In the genomic region with DNA sequence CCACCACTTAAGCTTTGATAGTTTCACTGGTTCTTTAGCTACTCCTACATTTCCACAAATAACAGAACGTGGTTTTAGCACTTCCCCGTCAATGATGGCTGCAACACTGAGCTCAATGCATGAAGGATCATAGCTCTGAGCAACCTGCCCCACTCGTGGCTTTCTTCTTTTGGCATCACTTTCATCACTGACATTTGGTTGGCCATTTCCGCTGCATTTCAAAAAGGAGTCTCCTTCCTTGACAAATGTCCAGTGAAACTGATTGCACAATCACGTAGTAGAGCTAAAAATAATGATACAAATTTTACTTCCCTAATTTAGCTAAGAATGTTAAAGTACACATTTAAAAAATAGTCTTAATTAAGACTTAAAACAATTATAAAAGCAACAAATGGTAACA, we compare ENCODE assay signal across 25 cellular contexts.
DNase-seq lines count a peak whose midpoint lies in the region; TF ChIP-seq lines count a peak whose summit lies in the region.
"Had no signal": no experiment of that assay in that cellular context is flagged by ENCODE, and none has a peak within 500 bp of the region (broad histone marks: within the 10 kb centered on the region; RNA-seq: fewer than 3 reads in every experiment).

No MANE protein-coding gene starts in this region.

- no peak for TF ChIP-seq POLR2A in sigmoid colon (IDR thresholded peaks at IDR 0.05)

- intact Hi-C loops in sigmoid colon (cut with DNase I), result no loop called here
- intact Hi-C loops in CD4-positive, alpha-beta memory T cell (cut with micrococcal nuclease), result no loop called here

- POLR2A ChIA-PET in CD4-positive, alpha-beta memory T cell (lab: Charles Lee; ENCODE audit: partially characterized antibody), result interaction anchor here (1.1 to 2.1 kb wide), 2 partner anchors 9 to 20 kb away, joined by 3 to 6 read pairs; no protein-coding TSS in a partner anchor

- no peaks in the 10 kb centered on the region for H4K20me1 ChIP-seq in neural progenitor cell (ENCODE audit: low read depth)

- H3K4me1 ChIP-seq in sigmoid colon, result no peaks in the 10 kb centered on the region
- peaks cover 15% of the 10 kb centered on the region for H3K4me1 ChIP-seq in neural progenitor cell
- peaks cover 28% of the 10 kb centered on the region for H3K4me1 ChIP-seq in CD4-positive, alpha-beta memory T cell (ENCODE audit: insufficient read depth, low read length)
- H3K4me1 ChIP-seq: vagina had no signal

- H3K9me3 ChIP-seq in sigmoid colon (no peaks in the 10 kb centered on the region), neural progenitor cell (ENCODE audit: low read depth) (no peaks in the 10 kb centered on the region)
- H3K9me3 ChIP-seq in CD4-positive, alpha-beta memory T cell (ENCODE audit: control insufficient read depth in 1 of 2, low read length in 2 of 2), result no peaks in the 10 kb centered on the region
- H3K9me3 ChIP-seq: vagina had no signal

- no peak overlapping the region for H3K27ac Mint-ChIP-seq in neural progenitor cell
- no peak overlapping the region for H3K27ac Mint-ChIP-seq in CD4-positive, alpha-beta memory T cell
- H3K27ac Mint-ChIP-seq: activated naive CD4-positive, alpha-beta T cell treated with anti-CD3 and anti-CD28 coated beads, Interleukin-2, amount 50 U/mL, for 72 hours; activated T-helper 17 cell treated with anti-CD3 and anti-CD28 coated beads, Interleukin-2, amount 50 U/mL, for 72 hours; GM23338; mesothelial cell of epicardium; progenitor cell of endocrine pancreas had no signal

- H2AFZ ChIP-seq in neural progenitor cell (replicated peaks), result no peak overlapping the region
- H2AFZ ChIP-seq: GM23338 had no signal

- H3K4me1 Mint-ChIP-seq in neural progenitor cell, result peaks cover 48% of the 10 kb centered on the region
- H3K4me1 Mint-ChIP-seq in CD4-positive, alpha-beta memory T cell, result peaks cover 15 to 40% (median 26%) of the 10 kb centered on the region in 4 donors

- peak; percentile 86 to 93 for DNase-seq in HL-60 (ENCODE audit: low read depth in 1 of 2, low spot score in 1 of 2)
- DNase-seq in NOMO-1 treated with dmso at 0.1 percent for 144 hours (lab: John Stamatoyannopoulos, UW; ENCODE audit: unreplicated experiment), result peak; percentile 84
- DNase-seq in globus pallidus (ENCODE audit: low spot score), result peak; percentile 60
- DNase-seq in sigmoid colon, result peak; percentile 60
- no peak for DNase-seq in neural progenitor cell (ENCODE audit: low spot score)
- DNase-seq in SW480 (ENCODE audit: low spot score), result no peak
- DNase-seq in CD4-positive, alpha-beta memory T cell, result no peak
- DNase-seq: activated CD4-positive, alpha-beta T cell treated with anti-CD3 and anti-CD28 coated beads for 48 hours; DMS79 treated with DMSO at 0.1 percent for 48 hours; left colon; NCI-H1694; NCI-H2171 treated with DMSO at 0.1 percent for 48 hours; NCI-H526 treated with DMSO at 0.1 percent for 48 hours; PC-3; Right ventricle myocardium superior; T-helper 1 cell had no signal

- CTCF ChIA-PET in CD4-positive, alpha-beta memory T cell (lab: Charles Lee; ENCODE audit: partially characterized antibody), result no interaction called here

- H3K36me3 Mint-ChIP-seq in neural progenitor cell, result no peaks in the 10 kb centered on the region
- no peaks in the 10 kb centered on the region for H3K36me3 Mint-ChIP-seq in CD4-positive, alpha-beta memory T cell
- H3K36me3 Mint-ChIP-seq: activated naive CD4-positive, alpha-beta T cell treated with anti-CD3 and anti-CD28 coated beads, Interleukin-2, amount 50 U/mL, for 72 hours; mesothelial cell of epicardium had no signal

- no peaks in the 10 kb centered on the region for H3K79me2 ChIP-seq in neural progenitor cell (ENCODE audit: low read depth)

- peak overlapping the region; percentile 67 for H3K27ac ChIP-seq in HL-60 (replicated peaks)
- no peak overlapping the region for H3K27ac ChIP-seq in sigmoid colon
- H3K27ac ChIP-seq in neural progenitor cell, result no peak overlapping the region
- no peak overlapping the region for H3K27ac ChIP-seq in CD4-positive, alpha-beta memory T cell (ENCODE audit: low read depth, low read length)
- H3K27ac ChIP-seq: heart left ventricle, vagina had no signal

- H3F3A ChIP-seq in neural progenitor cell (ENCODE audit: low read depth), result peaks cover 12% of the 10 kb centered on the region

- H3K36me3 ChIP-seq in sigmoid colon (no peaks in the 10 kb centered on the region), neural progenitor cell (no peaks in the 10 kb centered on the region)
- H3K36me3 ChIP-seq in CD4-positive, alpha-beta memory T cell (ENCODE audit: insufficient read depth, low read length), result no peaks in the 10 kb centered on the region
- H3K36me3 ChIP-seq: heart left ventricle, vagina had no signal

- TF ChIP-seq CTCF in HL-60 (IDR thresholded peaks at IDR 0.05; ENCODE audit: insufficient read depth, low read length) (no peak), sigmoid colon (IDR thresholded peaks at IDR 0.05) (no peak), neural progenitor cell (IDR thresholded peaks at IDR 0.05) (no peak)

- peaks cover 12% of the 10 kb centered on the region for H3K27me3 Mint-ChIP-seq in neural progenitor cell (ENCODE audit: insufficient read depth, low read depth)
- H3K27me3 Mint-ChIP-seq in CD4-positive, alpha-beta memory T cell, result no peaks in the 10 kb centered on the region
- H3K27me3 Mint-ChIP-seq: activated T-helper 17 cell treated with anti-CD3 and anti-CD28 coated beads, Interleukin-2, amount 50 U/mL, for 72 hours; central memory CD8-positive, alpha-beta T cell had no signal

- H3K4me3 ChIP-seq in HL-60 (replicated peaks; ENCODE audit: insufficient read depth, low read length) (no peak overlapping the region), sigmoid colon (no peak overlapping the region), neural progenitor cell (no peak overlapping the region)
- no peak overlapping the region for H3K4me3 ChIP-seq in CD4-positive, alpha-beta memory T cell (ENCODE audit: low read length in 2 of 2)
- H3K4me3 ChIP-seq: GM23338, heart left ventricle, vagina had no signal

- H3K9ac ChIP-seq in neural progenitor cell, result no peak overlapping the region

- H3K27me3 ChIP-seq in HL-60 (ENCODE audit: insufficient read depth, poor library complexity, severe bottlenecking), result no peaks in the 10 kb centered on the region
- peaks cover 0 to 4% (median 0%) of the 10 kb centered on the region in 3 donors for H3K27me3 ChIP-seq in sigmoid colon
- peaks cover 25% of the 10 kb centered on the region for H3K27me3 ChIP-seq in neural progenitor cell
- H3K27me3 ChIP-seq in CD4-positive, alpha-beta memory T cell (ENCODE audit: insufficient read depth, low read length), result no peaks in the 10 kb centered on the region
- H3K27me3 ChIP-seq: vagina had no signal

- TF ChIP-seq EP300 in sigmoid colon (IDR thresholded peaks at IDR 0.05), result no peak

- no peak overlapping the region for H3K4me2 ChIP-seq in neural progenitor cell
- H3K4me2 ChIP-seq: GM23338 had no signal

- WGBS in sigmoid colon, 2 donors, result 43 to 59% methylated on average over 5 of the region's 5 CpGs

- peaks cover 4% of the 10 kb centered on the region for H3K9me3 Mint-ChIP-seq in neural progenitor cell
- peaks cover 0 to 3% (median 0%) of the 10 kb centered on the region in 8 donors for H3K9me3 Mint-ChIP-seq in CD4-positive, alpha-beta memory T cell
- H3K9me3 Mint-ChIP-seq: activated naive CD4-positive, alpha-beta T cell treated with anti-CD3 and anti-CD28 coated beads, Interleukin-2, amount 50 U/mL, for 72 hours; activated T-helper 17 cell treated with anti-CD3 and anti-CD28 coated beads, Interleukin-2, amount 50 U/mL, for 72 hours; central memory CD8-positive, alpha-beta T cell; GM23338; mesothelial cell of epicardium; nephron had no signal

- no peak overlapping the region for H3K4me3 Mint-ChIP-seq in neural progenitor cell
- H3K4me3 Mint-ChIP-seq in CD4-positive, alpha-beta memory T cell, result no peak overlapping the region
- H3K4me3 Mint-ChIP-seq: activated T-helper 17 cell treated with anti-CD3 and anti-CD28 coated beads, Interleukin-2, amount 50 U/mL, for 72 hours; central memory CD8-positive, alpha-beta T cell; GM23338; mesothelial cell of epicardium; nephron had no signal

Comparison
In these comparisons a context has a peak if more than half of its experiments do, and no peak if none do; other contexts are left out.
1. DNase-seq: peak in HL-60 (2 of 2), NOMO-1 treated with dmso at 0.1 percent for 144 hours (single experiment), globus pallidus (single experiment) and sigmoid colon (single experiment); none in neural progenitor cell (single experiment), SW480 (single experiment) and CD4-positive, alpha-beta memory T cell (0 of 5).